35 cellular contexts compared by ENCODE assay signal in genomic region chr4:69531251-69531650, GRCh38. TPM values are rescaled to one million over a fixed set of nuclear protein-coding genes. Genes with fewer than 3 reads are reported as not detected.
"Had no signal": no experiment of that assay in that cellular context is flagged by ENCODE, and none has a peak within 500 bp of the region (broad histone marks: within the 10 kb centered on the region; RNA-seq: fewer than 3 reads in every experiment).

No MANE protein-coding gene starts in this region.

- H3K27me3 ChIP-seq: adrenal gland, body of pancreas, brain microvascular endothelial cell, breast epithelium had no signal

- DNase-seq: activated B cell treated with CpG ODN at 0.5 μM for 24 hours; activated CD4-positive, alpha-beta memory T cell treated with anti-CD3 and anti-CD28 coated beads for 36 hours; activated CD4-positive, alpha-beta T cell treated with anti-CD3 and anti-CD28 coated beads for 4 hours; activated CD4-positive, alpha-beta T cell treated with anti-CD3 and anti-CD28 coated beads, Interleukin-2, amount 10 ng/mL, durations not matched to agents 24 days and 14 days; activated CD4-positive, alpha-beta T cell treated with anti-CD3 and anti-CD28 coated beads, Interleukin-2, amount 50 U/mL, for 1 hour; activated CD4-positive, alpha-beta T cell treated with anti-CD3 and anti-CD28 coated beads, Interleukin-2, amount 50 U/mL, for 4 hours; activated CD4-positive, CD25-positive, alpha-beta regulatory T cell treated with anti-CD3 and anti-CD28 coated beads, Interleukin-2, amount 50 U/mL, for 72 hours; activated CD8-positive, alpha-beta memory T cell treated with anti-CD3 and anti-CD28 coated beads, Interleukin-2, amount 50 U/mL, for 4 hours; activated CD8-positive, alpha-beta T cell treated with anti-CD3 and anti-CD28 coated beads for 36 hours; activated effector memory CD4-positive, alpha-beta T cell treated with anti-CD3 and anti-CD28 coated beads, Interleukin-2, amount 50 U/mL, for 16 hours; activated gamma-delta T cell treated with Interleukin-2 at 50 U/mL for 16 hours; activated naive CD4-positive, alpha-beta T cell; activated naive CD4-positive, alpha-beta T cell treated with anti-CD3 and anti-CD28 coated beads for 36 hours; activated naive CD4-positive, alpha-beta T cell treated with anti-CD3 and anti-CD28 coated beads, Interleukin-2, amount 50 U/mL, for 16 hours; activated naive CD8-positive, alpha-beta T cell treated with anti-CD3 and anti-CD28 coated beads for 36 hours; activated T-cell treated with anti-CD3 and anti-CD28 coated beads for 4 hours; activated T-cell treated with anti-CD3 and anti-CD28 coated beads, Interleukin-2, amount 50 U/mL, for 1 hour; activated T-cell treated with anti-CD3 and anti-CD28 coated beads, Interleukin-2, amount 50 U/mL, for 4 hours; activated T-cell treated with anti-CD3 and anti-CD28 coated beads, Interleukin-2, amount 50 U/mL, for 72 hours; adrenal gland; amniotic stem cell; aorta; body of pancreas; brain microvascular endothelial cell; SW 1271; T-helper 1 cell; T-helper 2 cell; T-helper 9 cell had no signal

- ATAC-seq: activated CD8-positive, alpha-beta T cell treated with anti-CD3 and anti-CD28 coated beads for 36 hours; activated naive CD4-positive, alpha-beta T cell treated with anti-CD3 and anti-CD28 coated beads, Interleukin-2, amount 50 U/mL, for 72 hours; activated T-cell treated with anti-CD3 and anti-CD28 coated beads, Interleukin-2, amount 50 U/mL, for 4 hours; activated T-cell treated with anti-CD3 and anti-CD28 coated beads, Interleukin-2, amount 50 U/mL, for 72 hours; activated T-helper 17 cell treated with anti-CD3 and anti-CD28 coated beads, Interleukin-2, amount 50 U/mL, for 72 hours; body of pancreas had no signal

- H3K36me3 ChIP-seq: adrenal gland, brain microvascular endothelial cell, breast epithelium had no signal

- H3K27ac ChIP-seq: adrenal gland, body of pancreas, brain microvascular endothelial cell, breast epithelium, VCaP had no signal

- H3K9me3 ChIP-seq: adrenal gland, body of pancreas, breast epithelium had no signal

- H3K4me3 ChIP-seq: adrenal gland, body of pancreas, breast epithelium had no signal

- H3K4me1 ChIP-seq: adrenal gland, body of pancreas, breast epithelium had no signal

RNA-seq across cellular contexts. Expression of gene UGT2B4, which starts 35.5 kb away (rescaled TPM):
- total RNA-seq: activated B cell treated with CpG ODN at 0.5 μM for 24 hours; activated CD4-positive, alpha-beta memory T cell treated with anti-CD3 and anti-CD28 coated beads for 36 hours; activated CD4-positive, alpha-beta T cell treated with anti-CD3 and anti-CD28 coated beads, Interleukin-2, amount 10 ng/mL, durations not matched to agents 24 days and 14 days; activated CD8-positive, alpha-beta memory T cell treated with anti-CD3 and anti-CD28 coated beads for 36 hours; activated CD8-positive, alpha-beta T cell treated with anti-CD3 and anti-CD28 coated beads for 36 hours; activated naive CD4-positive, alpha-beta T cell treated with anti-CD3 and anti-CD28 coated beads for 36 hours; activated naive CD4-positive, alpha-beta T cell treated with anti-CD3 and anti-CD28 coated beads, Interleukin-2, amount 50 U/mL, for 72 hours; activated naive CD8-positive, alpha-beta T cell treated with anti-CD3 and anti-CD28 coated beads for 36 hours; activated T-cell treated with anti-CD3 and anti-CD28 coated beads, Interleukin-2, amount 50 U/mL, for 72 hours; activated T-helper 1 cell treated with anti-CD3 and anti-CD28 coated beads, Interleukin-12 subunit alpha, Interleukin-12 subunit beta, Interleukin-2, Interleukin-4 antibody, amounts not matched to agents 30 ng/mL and 10 ng/mL and 1 ng/mL, durations not matched to agents 14 hours and 24 hours and 36 hours; activated T-helper 17 cell treated with anti-CD3 and anti-CD28 coated beads, Interleukin-2, amount 50 U/mL, for 72 hours; aorta; body of pancreas; breast epithelium; cardiac septum had no signal
- polyA plus RNA-seq: aorta had no signal
